In the genomic region with DNA sequence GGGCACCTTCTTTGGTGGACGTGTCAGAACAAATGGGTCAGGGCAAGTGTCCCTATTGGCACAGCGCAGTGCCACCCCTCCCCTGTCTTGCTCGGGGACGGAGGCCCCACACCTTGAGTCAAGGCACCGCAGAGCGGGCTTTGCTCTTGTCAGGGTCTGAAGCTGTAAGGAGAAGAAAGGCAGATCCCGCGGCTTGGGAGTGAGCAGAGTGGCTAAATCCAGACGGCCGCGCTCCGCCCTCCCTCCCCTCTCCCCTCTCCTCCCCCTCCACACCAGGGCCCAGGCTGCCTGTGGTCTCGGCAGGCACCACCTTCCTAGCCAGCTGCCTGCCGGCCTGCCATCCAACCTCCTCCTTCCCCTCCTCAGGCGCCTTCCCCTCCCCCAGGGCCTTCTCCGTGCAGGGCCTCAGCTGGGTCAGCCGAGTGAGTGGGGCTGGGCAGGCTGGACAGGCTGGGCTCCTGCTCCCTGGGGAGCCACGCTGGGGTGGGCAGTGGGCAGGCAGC, we compare ENCODE assay signal across 10 cellular contexts. TPM values are rescaled to one million over a fixed set of nuclear protein-coding genes. Genes with fewer than 3 reads are reported as not detected.
DNase-seq lines count a peak whose midpoint lies in the region; ATAC-seq and TF ChIP-seq lines count a peak whose summit lies in the region.
"Had no signal": no experiment of that assay in that cellular context is flagged by ENCODE, and none has a peak within 500 bp of the region (broad histone marks: within the 10 kb centered on the region; RNA-seq: fewer than 3 reads in every experiment).

No MANE protein-coding gene starts in this region.

- H3K27ac ChIP-seq in HEK293 (ENCODE audit: extremely low read depth, low read depth, low read length) = no peak overlapping the region
- peak overlapping the region; percentile 91 to 94 for H3K27ac ChIP-seq in ascending aorta
- H3K27ac ChIP-seq in gastrocnemius medialis = peak overlapping the region; percentile 95 to 99 (median 97)

- no peak for TF ChIP-seq CTCF in HEK293 (tag by site-specific recombination; IDR thresholded peaks at IDR 0.05)
- no peak for TF ChIP-seq CTCF in ascending aorta (IDR thresholded peaks at IDR 0.05)
- TF ChIP-seq CTCF in gastrocnemius medialis (IDR thresholded peaks at IDR 0.05 in 4 of 5, conservative IDR thresholded peaks at IDR 0.05 in 1 of 5) = peak in 1 of 5 experiments; percentile 6

- ATAC-seq in gastrocnemius medialis = peak; percentile 59 to 64
- no peak for ATAC-seq in HG03095 (IDR thresholded peaks at IDR 0.05; ENCODE audit: unreplicated experiment)
- no peak for ATAC-seq in GM18867 (IDR thresholded peaks at IDR 0.05; ENCODE audit: unreplicated experiment)

- H3K36me3 ChIP-seq in HEK293 (ENCODE audit: control insufficient read depth in 2 of 2, insufficient read depth in 1 of 2, low read length in 2 of 2) (peaks cover 0 to 22% of the 10 kb centered on the region in 2 experiments; a peak in 2 of 3 replicates), ascending aorta (peaks cover 52 to 60% of the 10 kb centered on the region in 2 donors), gastrocnemius medialis (peaks cover 0 to 40% of the 10 kb centered on the region in 2 donors)

- DNase-seq in ascending aorta (ENCODE audit: low spot score in 2 of 2) (peak; percentile 90 to 96), gastrocnemius medialis (peak; percentile 86 to 91), COR-L47 (lab: John Stamatoyannopoulos, UW) (no peak)
- no peak for DNase-seq in effector CD8-positive, alpha-beta T cell (lab: John Stamatoyannopoulos, UW)

- peak; percentile 41 to 49 for TF ChIP-seq POLR2A in gastrocnemius medialis (IDR thresholded peaks at IDR 0.05)

- H3K4me3 ChIP-seq in HEK293 (ENCODE audit: low read depth, low read length) (no peak overlapping the region), ascending aorta (peak overlapping the region; percentile 32 to 42), iPS-18c (ENCODE audit: insufficient read depth, low read depth, low read length) (peak overlapping the region; percentile 11; the same call in 1 of the 2 replicates), gastrocnemius medialis (peak overlapping the region in 3 of 4 donors; percentile 32 to 51 (median 43))
- H3K4me3 ChIP-seq: lung had no signal

- intact Hi-C loops in ascending aorta (cut with DNase I) = loop anchor here (2.0 kb wide), 2 partner anchors 16 to 30 kb away; no protein-coding TSS in a partner anchor
- intact Hi-C loops in gastrocnemius medialis (cut with DNase I; ENCODE audit: low total_unique reads) = loop anchor here (1.0 to 5.0 kb wide), 2 partner anchors 38 to 72 kb away; partner anchors contain the start of gene GMPPA

- H3K9me3 ChIP-seq in HEK293 (ENCODE audit: control insufficient read depth, insufficient read depth, low read depth, low read length) (no peaks in the 10 kb centered on the region), ascending aorta (no peaks in the 10 kb centered on the region), iPS-18c (ENCODE audit: control insufficient read depth, insufficient read depth, low read length) (no peaks in the 10 kb centered on the region), gastrocnemius medialis (no peaks in the 10 kb centered on the region)

- CTCF ChIA-PET in HEK293 (lab: Yijun Ruan, JAX) = interaction anchor here (0.6 to 2.5 kb wide), 4 partner anchors 35 to 214 kb away, joined by 3 to 20 read pairs (median 7); a partner anchor contains a TSS

- in situ Hi-C loops in gastrocnemius medialis (cut with MboI; ENCODE audit: low sequenced_read_pairs in 4 of 4) = no loop called here

- H3K4me1 ChIP-seq in HEK293 (ENCODE audit: control insufficient read depth, insufficient read depth, low read length) (peaks cover 2% of the 10 kb centered on the region; the same call in 1 of the 2 replicates), ascending aorta (peaks cover 35 to 61% of the 10 kb centered on the region in 2 donors), gastrocnemius medialis (peaks cover 44 to 45% of the 10 kb centered on the region in 2 donors)

- POLR2A ChIA-PET in HEK293 (lab: Yijun Ruan, JAX) = no interaction called here

- H3K27me3 ChIP-seq in ascending aorta (no peaks in the 10 kb centered on the region), gastrocnemius medialis (no peaks in the 10 kb centered on the region)

TF ChIP-seq in HEK293, 187 proteins besides CTCF, POLR2A, EP300 and RAD21:
- TF ChIP-seq, protein P1, sequence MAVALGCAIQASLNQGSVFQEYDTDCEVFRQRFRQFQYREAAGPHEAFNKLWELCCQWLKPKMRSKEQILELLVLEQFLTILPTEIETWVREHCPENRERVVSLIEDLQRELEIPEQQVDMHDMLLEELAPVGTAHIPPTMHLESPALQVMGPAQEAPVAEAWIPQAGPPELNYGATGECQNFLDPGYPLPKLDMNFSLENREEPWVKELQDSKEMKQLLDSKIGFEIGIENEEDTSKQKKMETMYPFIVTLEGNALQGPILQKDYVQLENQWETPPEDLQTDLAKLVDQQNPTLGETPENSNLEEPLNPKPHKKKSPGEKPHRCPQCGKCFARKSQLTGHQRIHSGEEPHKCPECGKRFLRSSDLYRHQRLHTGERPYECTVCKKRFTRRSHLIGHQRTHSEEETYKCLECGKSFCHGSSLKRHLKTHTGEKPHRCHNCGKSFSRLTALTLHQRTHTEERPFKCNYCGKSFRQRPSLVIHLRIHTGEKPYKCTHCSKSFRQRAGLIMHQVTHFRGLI (tag by site-specific recombination; IDR thresholded peaks at IDR 0.05) = peak; percentile 55; the same call in 1 of the 2 replicates
- TF ChIP-seq GLIS2 (tag by site-specific recombination; IDR thresholded peaks at IDR 0.05) (0 out of 2 replicates have a peak, but pooled peaks have one; percentile 14), ZXDB (tag by site-specific recombination; IDR thresholded peaks at IDR 0.05) (no peak), ZNF514 (tag by site-specific recombination; IDR thresholded peaks at IDR 0.05) (no peak), KLF16 (tag by site-specific recombination; IDR thresholded peaks at IDR 0.05) (no peak), ZIC2 (tag by site-specific recombination; IDR thresholded peaks at IDR 0.05) (peak; percentile 90), ZNF426 (tag by site-specific recombination; IDR thresholded peaks at IDR 0.05) (no peak)

RNA-seq across cellular contexts. Expression of gene SPEG, which starts 25.8 kb away (rescaled TPM):
- total RNA-seq in ascending aorta (390 TPM), gastrocnemius medialis (100 to 1,000 TPM; 104 to 387 (median 222) TPM)

RNA-seq across cellular contexts. Expression of gene GMPPA, which starts 38.2 kb away (rescaled TPM):
- total RNA-seq in ascending aorta (11.4 TPM), gastrocnemius medialis (10 to 100 TPM; 18.0 to 25.8 (median 24.4) TPM)

RNA-seq across cellular contexts. Expression of gene DES, which starts 42.3 kb away (rescaled TPM):
- 182 TPM for total RNA-seq in ascending aorta
- over 10,000 TPM; 19,008 to 28,635 (median 23,575) TPM for total RNA-seq in gastrocnemius medialis
- total RNA-seq: SK-MEL-5 had no signal

RNA-seq across cellular contexts. Expression of gene ASIC4, which starts 53.8 kb away (rescaled TPM):
- not detected for total RNA-seq in ascending aorta
- under 1 TPM in 1 of 4 donors, not detected in 3; 0.11 TPM for total RNA-seq in gastrocnemius medialis
- total RNA-seq: SK-MEL-5 had no signal

Comparison
In these comparisons a context has a peak if more than half of its experiments do, and no peak if none do; other contexts are left out.
1. DNase-seq: peak in ascending aorta (2 of 2) and gastrocnemius medialis (2 of 2); none in effector CD8-positive, alpha-beta T cell (single experiment) and COR-L47 (single experiment).
2. ATAC-seq: peak in gastrocnemius medialis (2 of 2); none in HG03095 (single experiment) and GM18867 (single experiment).
3. RNA of gene DES, which starts 42.3 kb away (total RNA-seq): 19,008 to 28,635 TPM in gastrocnemius medialis; 182 TPM in ascending aorta (single experiment); every median in the first group is over 100 times any median in the second.